30 cellular contexts compared by ENCODE assay signal in the genomic region with DNA sequence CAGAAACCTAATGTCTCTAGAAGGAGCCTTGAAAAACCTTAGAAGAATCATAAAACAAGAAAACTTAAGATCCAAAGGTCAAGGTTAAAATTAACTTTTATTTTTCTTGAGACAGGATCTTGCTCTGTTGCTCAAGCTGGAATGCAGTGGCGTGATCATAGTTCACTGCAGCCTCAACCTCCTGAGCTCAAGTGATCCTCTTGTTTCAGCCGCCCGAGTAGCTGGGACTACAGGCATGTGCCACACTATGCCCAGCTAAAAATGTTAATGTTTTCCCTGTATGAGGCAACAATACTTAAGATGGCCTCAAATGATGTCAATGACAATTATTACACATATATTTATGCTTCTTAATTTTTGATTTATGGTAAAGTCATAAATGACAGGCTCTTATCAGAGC.
"Had no signal": no experiment of that assay in that cellular context is flagged by ENCODE, and none has a peak within 500 bp of the region (broad histone marks: within the 10 kb centered on the region; RNA-seq: fewer than 3 reads in every experiment).

No MANE protein-coding gene starts in this region.

- H3K36me3 ChIP-seq: MG63, Peyer's patch, SJCRH30 had no signal

- H3K4me2 ChIP-seq: SK-N-SH had no signal

- H3K9me3 ChIP-seq: MG63, Peyer's patch, SJCRH30, SK-N-SH had no signal

- H3K9ac ChIP-seq: SK-N-SH had no signal

- H3K27me3 ChIP-seq: MG63, Peyer's patch, SJCRH30 had no signal

- H3K4me3 ChIP-seq: MG63, Peyer's patch, SJCRH30 had no signal

- FAIRE-seq: astrocyte had no signal

- H3K27ac ChIP-seq: Peyer's patch, RWPE1, SJCRH30, VCaP had no signal

- ATAC-seq: activated naive CD4-positive, alpha-beta T cell treated with anti-CD3 and anti-CD28 coated beads, Interleukin-2, amount 50 U/mL, for 72 hours; activated naive CD8-positive, alpha-beta T cell treated with anti-CD3 and anti-CD28 coated beads, Interleukin-2, amount 50 U/mL, for 24 hours; activated T-cell treated with anti-CD3 and anti-CD28 coated beads, Interleukin-2, amount 50 U/mL, for 4 hours had no signal

- H3K4me1 ChIP-seq: Peyer's patch had no signal

- DNase-seq: activated CD4-positive, alpha-beta memory T cell treated with anti-CD3 and anti-CD28 coated beads for 36 hours; activated CD4-positive, alpha-beta T cell treated with anti-CD3 and anti-CD28 coated beads, Interleukin-2, amount 10 ng/mL, durations not matched to agents 7 days and 5 days; activated CD4-positive, CD25-positive, alpha-beta regulatory T cell; activated CD8-positive, alpha-beta memory T cell treated with anti-CD3 and anti-CD28 coated beads for 24 hours; activated effector memory CD4-positive, alpha-beta T cell treated with anti-CD3 and anti-CD28 coated beads, Interleukin-2, amount 50 U/mL, for 16 hours; activated naive CD4-positive, alpha-beta T cell treated with Interleukin-2 at 50 U/mL for 16 hours; activated naive CD8-positive, alpha-beta T cell treated with anti-CD3 and anti-CD28 coated beads, Interleukin-2, amount 50 U/mL, for 24 hours; activated T-cell treated with anti-CD3 and anti-CD28 coated beads, Interleukin-2, amount 50 U/mL, for 4 hours; amygdala; MG63; MV-4-11; NCI-H1092 treated with DMSO at 0.1 percent for 48 hours; NCI-H1417 treated with DMSO at 0.1 percent for 48 hours; NCI-H1694; NCI-H2029; NCI-H2107; NCI-H2171 treated with DMSO at 0.1 percent for 48 hours; NCI-H510A treated with DMSO at 0.1 percent for 48 hours; NCI-H69; NK-92 treated with Interleukin-12 subunit alpha and Interleukin-12 subunit beta, amount 100 ng/mL, for 24 hours; OCI-M1; Peyer's patch; Right ventricle myocardium superior; SJCRH30; SK-N-SH; T-helper 1 cell had no signal
